Comparison of ENCODE assay signal across 11 cellular contexts in genomic region chr1:26861286-26861701, GRCh38. TPM values are rescaled to one million over a fixed set of nuclear protein-coding genes. Genes with fewer than 3 reads are reported as not detected.
DNase-seq lines count a peak whose midpoint lies in the region; ATAC-seq and TF ChIP-seq lines count a peak whose summit lies in the region.
"Had no signal": no experiment of that assay in that cellular context is flagged by ENCODE, and none has a peak within 500 bp of the region (broad histone marks: within the 10 kb centered on the region; RNA-seq: fewer than 3 reads in every experiment).

No MANE protein-coding gene starts in this region.

- no peak overlapping the region for H4K12ac ChIP-seq in trophoblast cell (ENCODE audit: low read depth, low read length)

- no peak overlapping the region for H3K14ac ChIP-seq in trophoblast cell (ENCODE audit: low read length)

- H2BK5ac ChIP-seq in trophoblast cell (ENCODE audit: low read depth, low read length, poor library complexity) = peak overlapping the region; percentile 26

- no peak overlapping the region for H3K9ac ChIP-seq in colonic mucosa (ENCODE audit: low read depth in 2 of 2, low read length in 2 of 2)
- H3K9ac ChIP-seq in trophoblast cell (ENCODE audit: low read length) = no peak overlapping the region

- no peak for TF ChIP-seq CTCF in NB4 (IDR thresholded peaks at IDR 0.05; ENCODE audit: low read depth, low read length)
- TF ChIP-seq CTCF in colonic mucosa (IDR thresholded peaks at IDR 0.05) = no peak

- no peak for TF ChIP-seq POLR2A in NB4 (IDR thresholded peaks at IDR 0.05; ENCODE audit: extremely low read depth, insufficient read length)

- H3K4me1 ChIP-seq in colonic mucosa (no peaks in the 10 kb centered on the region), trophoblast cell (ENCODE audit: control insufficient read depth in 1 of 2, insufficient read depth in 2 of 2, low read length in 2 of 2) (peaks cover 42 to 47% of the 10 kb centered on the region in 2 experiments)

- H3K36me3 ChIP-seq in colonic mucosa (no peaks in the 10 kb centered on the region), trophoblast cell (ENCODE audit: control insufficient read depth in 1 of 2, insufficient read depth in 2 of 2, low read length in 2 of 2) (peaks cover under 1 to 2% of the 10 kb centered on the region in 2 experiments)

- WGBS in trophoblast cell (ENCODE audit: extremely low coverage, insufficient coverage, insufficient read length) = no CpG with 5 or more reads among the region's 5 CpGs

- H3K79me1 ChIP-seq in trophoblast cell (ENCODE audit: low read length) = peaks cover 28% of the 10 kb centered on the region

- peak overlapping the region; percentile 55 for H2BK120ac ChIP-seq in trophoblast cell (ENCODE audit: insufficient read depth, low read length, poor library complexity)

- H3K4me2 ChIP-seq in trophoblast cell (ENCODE audit: low read length) = no peak overlapping the region

- H3K23ac ChIP-seq in trophoblast cell (ENCODE audit: low read length) = no peak overlapping the region

- peak overlapping the region; percentile 66 for H2BK12ac ChIP-seq in trophoblast cell (ENCODE audit: low read length)

- H3K4me3 ChIP-seq in NB4 (ENCODE audit: low read depth, low read length) (no peak overlapping the region), colonic mucosa (no peak overlapping the region), trophoblast cell (ENCODE audit: low read depth, low read length) (no peak overlapping the region)

- H3K79me2 ChIP-seq in trophoblast cell (ENCODE audit: control insufficient read depth, insufficient read depth, low read length, poor library complexity) = peaks cover 6% of the 10 kb centered on the region

- intact Hi-C loops in colonic mucosa (cut with DNase I) = no loop called here

- peak overlapping the region; percentile 59 for H2AK5ac ChIP-seq in trophoblast cell (ENCODE audit: low read length)

- H2AFZ ChIP-seq in trophoblast cell (ENCODE audit: insufficient read depth, low read length, poor library complexity) = peak overlapping the region; percentile 69

- DNase-seq in EH (ENCODE audit: low read depth) (peak; percentile 65), NB4 (ENCODE audit: low read depth) (peak; percentile 20), colonic mucosa (no peak), trophoblast cell (no peak)
- no peak for DNase-seq in activated CD4-positive, alpha-beta T cell treated with anti-CD3 and anti-CD28 coated beads, Interleukin-2, amount 50 U/mL, for 1 hour
- DNase-seq in stimulated activated CD4-positive, alpha-beta T cell treated with anti-CD3 and anti-CD28 coated beads, Interleukin-15, amount 100 ng/mL, for 24 hours = no peak
- DNase-seq: left ventricle myocardium superior, NCI-H1417 treated with DMSO at 0.1 percent for 48 hours had no signal

- H3K27ac ChIP-seq in colonic mucosa = peak overlapping the region; percentile 56
- H3K27ac ChIP-seq in trophoblast cell (ENCODE audit: low read depth, low read length) = no peak overlapping the region

- no peak for ATAC-seq in HG02885 (IDR thresholded peaks at IDR 0.05; ENCODE audit: poor library complexity, unreplicated experiment)
- no peak for ATAC-seq in GM21390 (IDR thresholded peaks at IDR 0.05; ENCODE audit: unreplicated experiment)
- ATAC-seq: left ventricle myocardium superior, right cardiac atrium had no signal

- H3K9me3 ChIP-seq in colonic mucosa = no peaks in the 10 kb centered on the region
- peaks cover 3% of the 10 kb centered on the region for H3K9me3 ChIP-seq in trophoblast cell (ENCODE audit: insufficient read depth, low read depth, low read length)

- H3K4ac ChIP-seq in trophoblast cell (ENCODE audit: low read depth, low read length) = no peak overlapping the region

- no peak overlapping the region for H3K18ac ChIP-seq in trophoblast cell (ENCODE audit: low read length)

- H4K8ac ChIP-seq in trophoblast cell (ENCODE audit: low read depth, low read length) = peak overlapping the region; percentile 22

- H3K27me3 ChIP-seq in colonic mucosa (no peaks in the 10 kb centered on the region), trophoblast cell (ENCODE audit: insufficient read depth, low read length) (no peaks in the 10 kb centered on the region)

- peak overlapping the region; percentile 55 for H4K91ac ChIP-seq in trophoblast cell (ENCODE audit: low read depth, low read length)

RNA-seq across cellular contexts. Expression of gene SFN, which starts 1.7 kb away (rescaled TPM):
- 100 to 1,000 TPM; 239 to 253 TPM for total RNA-seq in colonic mucosa
- polyA plus RNA-seq in trophoblast cell (2013) = 45.3 and 46.7 TPM in 2 replicates
- total RNA-seq: left ventricle myocardium superior had no signal

RNA-seq across cellular contexts. Expression of gene GPN2, which starts 28.8 kb away (rescaled TPM):
- total RNA-seq in colonic mucosa = 10 to 100 TPM; 32.4 to 36.2 TPM
- polyA plus RNA-seq in trophoblast cell (2013) = 22.9 and 24.1 TPM in 2 replicates

RNA-seq across cellular contexts. Expression of gene ZDHHC18, which starts 34.8 kb away (rescaled TPM):
- total RNA-seq in colonic mucosa = 10 to 100 TPM; 14.1 to 16.8 TPM
- polyA plus RNA-seq in trophoblast cell (2013) = 33.2 and 34.4 TPM in 2 replicates

RNA-seq across cellular contexts. Expression of gene GPATCH3, which starts 39.0 kb away (rescaled TPM):
- 10 to 100 TPM; 13.9 to 14.4 TPM for total RNA-seq in colonic mucosa
- 17.8 and 18.2 TPM in 2 replicates for polyA plus RNA-seq in trophoblast cell (2013)

RNA-seq across cellular contexts. Expression of gene NR0B2, which starts 52.5 kb away (rescaled TPM):
- total RNA-seq in colonic mucosa = 1 to 10 TPM in 1 of 2 donors, under 1 TPM in 1; 0.64 to 1.8 TPM
- not detected in 2 replicates for polyA plus RNA-seq in trophoblast cell (2013)

Comparison
In these comparisons a context has a peak if more than half of its experiments do, and no peak if none do; other contexts are left out.
1. DNase-seq: peak in EH (single experiment) and NB4 (single experiment); none in colonic mucosa (single experiment), trophoblast cell (0 of 2), activated CD4-positive, alpha-beta T cell treated with anti-CD3 and anti-CD28 coated beads, Interleukin-2, amount 50 U/mL, for 1 hour (single experiment) and stimulated activated CD4-positive, alpha-beta T cell treated with anti-CD3 and anti-CD28 coated beads, Interleukin-15, amount 100 ng/mL, for 24 hours (single experiment).